Comparison of ENCODE assay signal across 15 cellular contexts in genomic region chr19:42271861-42272534, GRCh38. TPM values are rescaled to one million over a fixed set of nuclear protein-coding genes. Genes with fewer than 3 reads are reported as not detected.
A peak's percentile ranks its signal among the peaks of the same experiment; 100 is the strongest.
DNase-seq lines count a peak whose midpoint lies in the region; ATAC-seq and TF ChIP-seq lines count a peak whose summit lies in the region.
"Had no signal": no experiment of that assay in that cellular context is flagged by ENCODE, and none has a peak within 500 bp of the region (broad histone marks: within the 10 kb centered on the region; RNA-seq: fewer than 3 reads in every experiment).

No MANE protein-coding gene starts in this region.

- no peak overlapping the region for H3K4me3 Mint-ChIP-seq in MCF 10A (ENCODE audit: unreplicated experiment)
- H3K4me3 Mint-ChIP-seq in T-helper 17 cell = peak overlapping the region; percentile 53

- H3K36me3 Mint-ChIP-seq in MCF 10A (ENCODE audit: insufficient read depth, unreplicated experiment) (peaks cover 44% of the 10 kb centered on the region), T-helper 17 cell (ENCODE audit: low read depth) (peaks cover 4% of the 10 kb centered on the region)

- DNase-seq in breast epithelium (ENCODE audit: low spot score in 2 of 2) (no peak), MCF 10A (ENCODE audit: unreplicated experiment) (no peak), T-helper 17 cell (no peak), lower lobe of right lung (no peak), tibial artery (peak in 1 of 2 donors; percentile 66), foreskin melanocyte (no peak), DMS114 treated with DMSO at 0.1 percent for 48 hours (lab: John Stamatoyannopoulos, UW; ENCODE audit: unreplicated experiment) (no peak), NCI-H2227 treated with DMSO at 0.1 percent for 48 hours (lab: John Stamatoyannopoulos, UW) (no peak)
- DNase-seq: activated CD4-positive, alpha-beta T cell treated with anti-CD3 and anti-CD28 coated beads, Interleukin-2, amount 50 U/mL, for 4 hours; DMS79 treated with DMSO at 0.1 percent for 48 hours; NCI-H187 treated with DMSO at 0.1 percent for 48 hours had no signal

- H3K27me3 Mint-ChIP-seq in MCF 10A (ENCODE audit: insufficient read depth, unreplicated experiment) (no peaks in the 10 kb centered on the region), T-helper 17 cell (no peaks in the 10 kb centered on the region)

- ATAC-seq in T-helper 17 cell = no peak
- no peak for ATAC-seq in lower lobe of right lung
- ATAC-seq: activated naive CD4-positive, alpha-beta T cell treated with anti-CD3 and anti-CD28 coated beads, Interleukin-2, amount 50 U/mL, for 72 hours; heart left ventricle had no signal

- no peak for TF ChIP-seq POLR2A in breast epithelium (IDR thresholded peaks at IDR 0.05)

- H3K27ac Mint-ChIP-seq in MCF 10A (ENCODE audit: low read depth, unreplicated experiment) (no peak overlapping the region), T-helper 17 cell (peak overlapping the region; percentile 63)

- BruUV-seq in MCF 10A (replicated peaks; lab: Mats Ljungman, UMichigan) = no TSS peak

- POLR2A ChIA-PET in MCF 10A (lab: Yijun Ruan, JAX) = interaction anchor here (0.7 to 4.1 kb wide), 6 partner anchors 8 to 143 kb away, joined by 3 to 66 read pairs (median 20); partner anchors contain the start of genes DEDD2, ERF and GSK3A

- intact Hi-C loops in breast epithelium (cut with DNase I; ENCODE audit: low total_unique reads) (no loop called here), MCF 10A (cut with micrococcal nuclease) (no loop called here), lower lobe of right lung (cut with DNase I) (no loop called here), tibial artery (cut with DNase I; ENCODE audit: low total_unique reads) (no loop called here)

- H3K4me1 ChIP-seq in breast epithelium (peaks cover 13 to 23% of the 10 kb centered on the region in 2 donors), lower lobe of right lung (peaks cover 48% of the 10 kb centered on the region), tibial artery (peaks cover 0 to 80% (median 54%) of the 10 kb centered on the region in 4 donors)

- H3K4me1 Mint-ChIP-seq in MCF 10A (ENCODE audit: insufficient read depth, unreplicated experiment) = peaks cover 38% of the 10 kb centered on the region
- H3K4me1 Mint-ChIP-seq in T-helper 17 cell = peaks cover 46% of the 10 kb centered on the region

- peak overlapping the region; percentile 98 to 100 for H3K27ac ChIP-seq in breast epithelium
- peak overlapping the region; percentile 92 for H3K27ac ChIP-seq in lower lobe of right lung
- H3K27ac ChIP-seq in tibial artery = peak overlapping the region; percentile 96 to 97

- H3K27me3 ChIP-seq in breast epithelium = no peaks in the 10 kb centered on the region
- H3K27me3 ChIP-seq in lower lobe of right lung (ENCODE audit: low read depth) = no peaks in the 10 kb centered on the region
- H3K27me3 ChIP-seq in tibial artery = no peaks in the 10 kb centered on the region
- H3K27me3 ChIP-seq: heart left ventricle had no signal

- H3K36me3 ChIP-seq in breast epithelium (no peaks in the 10 kb centered on the region), lower lobe of right lung (peaks cover 35% of the 10 kb centered on the region), tibial artery (peaks cover 22 to 34% (median 32%) of the 10 kb centered on the region in 3 donors)

- TF ChIP-seq CTCF in breast epithelium (IDR thresholded peaks at IDR 0.05) (no peak), MCF 10A (IDR thresholded peaks at IDR 0.05; ENCODE audit: unreplicated experiment) (no peak), lower lobe of right lung (IDR thresholded peaks at IDR 0.05) (no peak), tibial artery (IDR thresholded peaks at IDR 0.05) (no peak)

- no peaks in the 10 kb centered on the region for H3K9me3 Mint-ChIP-seq in MCF 10A (ENCODE audit: unreplicated experiment)
- H3K9me3 Mint-ChIP-seq: activated naive CD4-positive, alpha-beta T cell treated with anti-CD3 and anti-CD28 coated beads, Interleukin-2, amount 50 U/mL, for 72 hours; nephron had no signal

- H3K9me3 ChIP-seq in breast epithelium = no peaks in the 10 kb centered on the region
- no peaks in the 10 kb centered on the region for H3K9me3 ChIP-seq in T-helper 17 cell (ENCODE audit: control insufficient read depth, low read length, poor library complexity, severe bottlenecking)
- no peaks in the 10 kb centered on the region for H3K9me3 ChIP-seq in lower lobe of right lung
- H3K9me3 ChIP-seq in tibial artery = no peaks in the 10 kb centered on the region
- H3K9me3 ChIP-seq: heart left ventricle had no signal

- H3K4me3 ChIP-seq in breast epithelium (no peak overlapping the region), lower lobe of right lung (no peak overlapping the region), tibial artery (no peak overlapping the region)
- H3K4me3 ChIP-seq: smooth muscle cell had no signal

- CTCF ChIA-PET in MCF 10A (lab: Yijun Ruan, JAX) = no interaction called here

RNA-seq across cellular contexts. Expression of gene CIC, which starts 2.9 kb away (rescaled TPM):
- total RNA-seq in breast epithelium (10 to 100 TPM; 20.2 to 25.6 (median 24.9) TPM), MCF 10A (2022) (66.9 and 67.9 TPM in 2 replicates), T-helper 17 cell (100 to 1,000 TPM; 112 to 125 TPM), lower lobe of right lung (67.9 TPM)

RNA-seq across cellular contexts. Expression of gene ERF, which starts 17.1 kb away (rescaled TPM):
- total RNA-seq in breast epithelium (10 to 100 TPM; 11.4 to 38.6 (median 24.3) TPM), MCF 10A (2022) (27.8 and 35.1 TPM in 2 replicates), T-helper 17 cell (10 to 100 TPM; 75.8 to 82.1 TPM), lower lobe of right lung (35.8 TPM)

RNA-seq across cellular contexts. Expression of gene GSK3A, which starts 29.6 kb away (rescaled TPM):
- total RNA-seq in breast epithelium = 10 to 100 TPM; 18.7 to 22.1 (median 19.8) TPM
- 53.5 and 54.5 TPM in 2 replicates for total RNA-seq in MCF 10A (2022)
- 10 to 100 TPM; 27.7 to 28.1 TPM for total RNA-seq in T-helper 17 cell
- total RNA-seq in lower lobe of right lung = 39.8 TPM

RNA-seq across cellular contexts. Expression of gene PRR19, which starts 29.9 kb away (rescaled TPM):
- total RNA-seq in breast epithelium (1 to 10 TPM in 1 of 3 donors, under 1 TPM in 2; 0.33 to 2.6 (median 0.48) TPM), MCF 10A (2022) (0.30 and 0.64 TPM in 2 replicates), T-helper 17 cell (under 1 TPM in 1 of 2 donors, not detected in 1; 0.50 TPM), lower lobe of right lung (0.71 TPM)

RNA-seq across cellular contexts. Expression of gene PAFAH1B3, which starts 30.4 kb away (rescaled TPM):
- total RNA-seq in breast epithelium = 10 to 100 TPM in 2 of 3 donors, 1 to 10 TPM in 1; 7.5 to 32.4 (median 28.5) TPM
- total RNA-seq in MCF 10A (2022) = 9.5 and 30.6 TPM in 2 replicates
- 10 to 100 TPM; 16.0 to 17.7 TPM for total RNA-seq in T-helper 17 cell
- total RNA-seq in lower lobe of right lung = 13.4 TPM
